In genomic region chr15:84845631-84846030, GRCh38 we compare ENCODE assay signal across 8 cellular contexts. TPM values are rescaled to one million over a fixed set of nuclear protein-coding genes. Genes with fewer than 3 reads are reported as not detected.
DNase-seq lines count a peak whose midpoint lies in the region; ATAC-seq, FAIRE-seq and TF ChIP-seq lines count a peak whose summit lies in the region.
"Not testable (repeated sequence)": the region's sequence is repeated elsewhere in the genome, so short reads cannot be mapped to it uniquely, and the experiment has no call there.

No MANE protein-coding gene starts in this region.

- not testable (repeated sequence) for H3K27ac ChIP-seq in upper lobe of right lung

- H3K27me3 ChIP-seq in upper lobe of right lung: not testable (repeated sequence)

- not testable (repeated sequence) for H3K4me3 ChIP-seq in upper lobe of right lung

- not testable (repeated sequence) for H3K9me3 ChIP-seq in upper lobe of right lung

- FAIRE-seq in G401.6 (lab: Jason Lieb, UNC): peak; percentile 88

- not testable (repeated sequence) for H3K4me1 ChIP-seq in upper lobe of right lung

- peak; percentile 85 for ATAC-seq in upper lobe of right lung

- not testable (repeated sequence) for H3K36me3 ChIP-seq in upper lobe of right lung

- TF ChIP-seq CTCF in LNCAP (IDR thresholded peaks at IDR 0.05): peak; percentile 85
- TF ChIP-seq CTCF in upper lobe of right lung (IDR thresholded peaks at IDR 0.05): peak; percentile 80

- DNase-seq in SIG-M5 treated with dmso at 0.1 percent for 504 hours (lab: John Stamatoyannopoulos, UW; ENCODE audit: unreplicated experiment) (peak; percentile 32), dermis microvascular lymphatic vessel endothelial cell (ENCODE audit: low read depth in 2 of 2) (peak; percentile 54 to 76), iPS-NIHi7 (ENCODE audit: extremely low spot score) (peak; percentile 58), renal cortical epithelial cell (ENCODE audit: low read depth) (peak; percentile 38), upper lobe of right lung (peak; percentile 82)
- peak; percentile 60 for DNase-seq in activated CD8-positive, alpha-beta memory T cell treated with anti-CD3 and anti-CD28 coated beads, Interleukin-2, amount 50 U/mL, for 48 hours

- intact Hi-C loops in upper lobe of right lung (cut with DNase I): not testable (repeated sequence)

RNA-seq across cellular contexts. Expression of gene ALPK3, which starts 28.5 kb away (rescaled TPM):
- total RNA-seq in dermis microvascular lymphatic vessel endothelial cell: 19.5 and 52.6 TPM in 2 replicates
- total RNA-seq in renal cortical epithelial cell: 16.0 and 79.8 TPM in 2 replicates
- 21.0 TPM for total RNA-seq in upper lobe of right lung

RNA-seq across cellular contexts. Expression of gene SLC28A1, which starts 38.8 kb away (rescaled TPM):
- total RNA-seq in dermis microvascular lymphatic vessel endothelial cell: under 0.01 TPM in 1 of 2 replicates, not detected in the other
- 0.15 TPM in 1 of 2 replicates, not detected in the other for total RNA-seq in renal cortical epithelial cell
- not detected for total RNA-seq in upper lobe of right lung

Comparison
In these comparisons a context has a peak if more than half of its experiments do, and no peak if none do; other contexts are left out.
1. DNase-seq: peak in every context shown above with its lines; median percentile 82 in upper lobe of right lung; 65 in dermis microvascular lymphatic vessel endothelial cell; 60 in activated CD8-positive, alpha-beta memory T cell treated with anti-CD3 and anti-CD28 coated beads, Interleukin-2, amount 50 U/mL, for 48 hours; 58 in iPS-NIHi7; 38 in renal cortical epithelial cell; 32 in SIG-M5 treated with dmso at 0.1 percent for 504 hours.